28 cellular contexts compared by ENCODE assay signal in the genomic region with DNA sequence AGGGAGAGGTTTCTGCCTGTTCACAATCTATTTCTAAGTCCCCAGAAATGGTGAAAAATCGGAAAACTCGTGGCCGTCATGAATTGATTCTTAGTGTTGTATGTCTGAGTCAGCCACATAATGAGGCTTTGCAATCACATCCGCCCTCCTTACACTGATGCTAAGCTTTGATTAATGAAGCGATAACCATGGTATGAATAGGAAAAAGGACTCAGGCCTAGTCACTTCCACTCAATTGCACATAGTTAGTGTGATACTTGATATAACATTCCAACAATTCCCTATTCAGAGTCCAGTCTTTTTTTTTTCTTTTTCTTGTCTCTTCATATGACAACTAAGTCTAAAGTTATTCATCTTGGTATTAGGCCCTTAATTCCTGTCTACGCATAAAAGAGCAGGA.
"Had no signal": no experiment of that assay in that cellular context is flagged by ENCODE, and none has a peak within 500 bp of the region (broad histone marks: within the 10 kb centered on the region; RNA-seq: fewer than 3 reads in every experiment).

No MANE protein-coding gene starts in this region.

- H3K9me3 ChIP-seq: gastrocnemius medialis had no signal

- H3K4me3 ChIP-seq: ascending aorta, esophagus muscularis mucosa, gastrocnemius medialis, heart left ventricle had no signal

- ATAC-seq: activated CD4-positive, alpha-beta T cell treated with anti-CD3 and anti-CD28 coated beads for 36 hours; activated CD8-positive, alpha-beta memory T cell treated with anti-CD3 and anti-CD28 coated beads, Interleukin-2, amount 10 ng/mL, durations not matched to agents 7 days and 5 days; activated CD8-positive, alpha-beta T cell treated with anti-CD3 and anti-CD28 coated beads, Interleukin-2, amount 10 ng/mL, durations not matched to agents 7 days and 5 days; activated naive CD4-positive, alpha-beta T cell treated with anti-CD3 and anti-CD28 coated beads, Interleukin-2, amount 50 U/mL, for 72 hours; effector memory CD8-positive, alpha-beta T cell; foreskin keratinocyte; gastrocnemius medialis; heart left ventricle; T-helper 17 cell had no signal

- H3K4me1 ChIP-seq: ascending aorta, esophagus muscularis mucosa, foreskin keratinocyte, gastrocnemius medialis, heart left ventricle had no signal

- H3K27me3 ChIP-seq: ascending aorta, foreskin keratinocyte, gastrocnemius medialis had no signal

- DNase-seq: activated CD4-positive, alpha-beta memory T cell treated with anti-CD3 and anti-CD28 coated beads for 36 hours; activated CD4-positive, alpha-beta T cell treated with anti-CD3 and anti-CD28 coated beads for 36 hours; activated CD4-positive, alpha-beta T cell treated with anti-CD3 and anti-CD28 coated beads, Interleukin-2, amount 10 ng/mL, durations not matched to agents 24 days and 14 days; activated CD4-positive, CD25-positive, alpha-beta regulatory T cell; activated CD4-positive, CD25-positive, alpha-beta regulatory T cell treated with anti-CD3 and anti-CD28 coated beads, Interleukin-2, amount 50 U/mL, for 72 hours; activated CD8-positive, alpha-beta memory T cell treated with anti-CD3 and anti-CD28 coated beads, Interleukin-2, amount 10 ng/mL, durations not matched to agents 7 days and 5 days; activated CD8-positive, alpha-beta memory T cell treated with anti-CD3 and anti-CD28 coated beads, Interleukin-2, amount 50 U/mL, for 4 hours; activated CD8-positive, alpha-beta T cell treated with anti-CD3 and anti-CD28 coated beads, Interleukin-2, amount 10 ng/mL, durations not matched to agents 7 days and 5 days; activated effector memory CD4-positive, alpha-beta T cell treated with anti-CD3 and anti-CD28 coated beads, Interleukin-2, amount 50 U/mL, for 16 hours; activated naive CD4-positive, alpha-beta T cell treated with anti-CD3 and anti-CD28 coated beads, Interleukin-2, amount 10 ng/mL, durations not matched to agents 7 days and 5 days; activated naive CD8-positive, alpha-beta T cell treated with anti-CD3 and anti-CD28 coated beads, Interleukin-2, amount 10 ng/mL, durations not matched to agents 7 days and 5 days; activated T-cell treated with anti-CD3 and anti-CD28 coated beads, Interleukin-2, amount 50 U/mL, for 1 hour; activated T-cell treated with anti-CD3 and anti-CD28 coated beads, Interleukin-2, amount 50 U/mL, for 48 hours; cortex of kidney; dermis blood vessel endothelial cell; effector CD4-positive, alpha-beta T cell; effector memory CD8-positive, alpha-beta T cell; erythroblast; foreskin keratinocyte; gastrocnemius medialis; glutamatergic neuron; heart left ventricle; T-helper 1 cell; T-helper 17 cell; T1000 had no signal

- H3K27ac ChIP-seq: ascending aorta, esophagus muscularis mucosa, foreskin keratinocyte, gastrocnemius medialis, heart left ventricle had no signal

- H3K36me3 ChIP-seq: ascending aorta, esophagus muscularis mucosa, gastrocnemius medialis, heart left ventricle had no signal
